ENCODE assay signal across 1 cellular context in genomic region chr1:110714419-110715107, GRCh38.
TF ChIP-seq lines count a peak whose summit lies in the region.

No MANE protein-coding gene starts in this region.

TF ChIP-seq in K562, 482 proteins besides CTCF, POLR2A, EP300 and RAD21 (continued from another document):
- TF ChIP-seq ID3 (CRISPR knock-in tag; IDR thresholded peaks at IDR 0.05): no peak
- no peak for TF ChIP-seq ID3 (tag; IDR thresholded peaks at IDR 0.05)
- TF ChIP-seq NR2C2 (CRISPR knock-in tag; IDR thresholded peaks at IDR 0.05): no peak
- TF ChIP-seq NR2C2 (tag; IDR thresholded peaks at IDR 0.05): no peak
